1 cellular context compared by ENCODE assay signal in the genomic region with DNA sequence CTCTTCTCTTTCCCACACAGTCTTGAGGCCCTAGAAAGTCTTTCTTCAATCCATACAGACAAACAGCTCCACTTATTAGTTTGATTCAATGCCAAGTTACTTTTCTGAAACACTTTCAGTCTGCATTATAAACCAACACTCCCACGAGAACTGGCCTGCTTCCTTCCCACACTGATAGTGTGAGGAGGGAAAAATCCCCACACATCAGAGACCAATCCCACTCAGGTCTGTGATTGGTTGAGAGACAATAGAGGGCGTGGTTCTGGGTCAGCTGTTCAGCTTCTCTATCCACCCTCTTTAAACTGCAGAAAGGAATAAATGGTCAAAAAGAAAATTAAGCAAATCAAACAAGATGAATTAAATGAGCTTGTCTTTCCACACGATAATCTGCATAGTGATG.
TF ChIP-seq lines count a peak whose summit lies in the region.

No MANE protein-coding gene starts in this region.

TF ChIP-seq in GM12878, 131 proteins besides CTCF, POLR2A, EP300 and RAD21:
- TF ChIP-seq GABPA (IDR thresholded peaks at IDR 0.05; ENCODE audit: low read depth) (no peak), ZSCAN29 (IDR thresholded peaks at IDR 0.05) (no peak), NFIC (IDR thresholded peaks at IDR 0.05; ENCODE audit: low read depth, low read length) (no peak), RCOR1 (conservative IDR thresholded peaks at IDR 0.05; ENCODE audit: low read depth, low read length) (no peak), CBFB (IDR thresholded peaks at IDR 0.05; ENCODE audit: low read depth) (no peak), SIN3A (IDR thresholded peaks at IDR 0.05; ENCODE audit: low read depth, low read length) (no peak), JUND (IDR thresholded peaks at IDR 0.05; ENCODE audit: low read depth, low read length) (no peak), DPF2 (IDR thresholded peaks at IDR 0.05) (no peak)
- TF ChIP-seq, protein P1, sequence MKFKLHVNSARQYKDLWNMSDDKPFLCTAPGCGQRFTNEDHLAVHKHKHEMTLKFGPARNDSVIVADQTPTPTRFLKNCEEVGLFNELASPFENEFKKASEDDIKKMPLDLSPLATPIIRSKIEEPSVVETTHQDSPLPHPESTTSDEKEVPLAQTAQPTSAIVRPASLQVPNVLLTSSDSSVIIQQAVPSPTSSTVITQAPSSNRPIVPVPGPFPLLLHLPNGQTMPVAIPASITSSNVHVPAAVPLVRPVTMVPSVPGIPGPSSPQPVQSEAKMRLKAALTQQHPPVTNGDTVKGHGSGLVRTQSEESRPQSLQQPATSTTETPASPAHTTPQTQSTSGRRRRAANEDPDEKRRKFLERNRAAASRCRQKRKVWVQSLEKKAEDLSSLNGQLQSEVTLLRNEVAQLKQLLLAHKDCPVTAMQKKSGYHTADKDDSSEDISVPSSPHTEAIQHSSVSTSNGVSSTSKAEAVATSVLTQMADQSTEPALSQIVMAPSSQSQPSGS (IDR thresholded peaks at IDR 0.05; ENCODE audit: low read length), result no peak
- TF ChIP-seq, protein P2, sequence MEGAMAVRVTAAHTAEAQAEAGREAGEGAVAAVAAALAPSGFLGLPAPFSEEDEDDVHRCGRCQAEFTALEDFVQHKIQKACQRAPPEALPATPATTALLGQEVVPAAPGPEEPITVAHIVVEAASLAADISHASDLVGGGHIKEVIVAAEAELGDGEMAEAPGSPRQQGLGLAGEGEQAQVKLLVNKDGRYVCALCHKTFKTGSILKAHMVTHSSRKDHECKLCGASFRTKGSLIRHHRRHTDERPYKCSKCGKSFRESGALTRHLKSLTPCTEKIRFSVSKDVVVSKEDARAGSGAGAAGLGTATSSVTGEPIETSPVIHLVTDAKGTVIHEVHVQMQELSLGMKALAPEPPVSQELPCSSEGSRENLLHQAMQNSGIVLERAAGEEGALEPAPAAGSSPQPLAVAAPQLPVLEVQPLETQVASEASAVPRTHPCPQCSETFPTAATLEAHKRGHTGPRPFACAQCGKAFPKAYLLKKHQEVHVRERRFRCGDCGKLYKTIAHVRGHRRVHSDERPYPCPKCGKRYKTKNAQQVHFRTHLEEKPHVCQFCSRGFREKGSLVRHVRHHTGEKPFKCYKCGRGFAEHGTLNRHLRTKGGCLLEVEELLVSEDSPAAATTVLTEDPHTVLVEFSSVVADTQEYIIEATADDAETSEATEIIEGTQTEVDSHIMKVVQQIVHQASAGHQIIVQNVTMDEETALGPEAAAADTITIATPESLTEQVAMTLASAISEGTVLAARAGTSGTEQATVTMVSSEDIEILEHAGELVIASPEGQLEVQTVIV (IDR thresholded peaks at IDR 0.05; ENCODE audit: borderline replicate concordance, partially characterized antibody), result no peak
- TF ChIP-seq, protein P3, sequence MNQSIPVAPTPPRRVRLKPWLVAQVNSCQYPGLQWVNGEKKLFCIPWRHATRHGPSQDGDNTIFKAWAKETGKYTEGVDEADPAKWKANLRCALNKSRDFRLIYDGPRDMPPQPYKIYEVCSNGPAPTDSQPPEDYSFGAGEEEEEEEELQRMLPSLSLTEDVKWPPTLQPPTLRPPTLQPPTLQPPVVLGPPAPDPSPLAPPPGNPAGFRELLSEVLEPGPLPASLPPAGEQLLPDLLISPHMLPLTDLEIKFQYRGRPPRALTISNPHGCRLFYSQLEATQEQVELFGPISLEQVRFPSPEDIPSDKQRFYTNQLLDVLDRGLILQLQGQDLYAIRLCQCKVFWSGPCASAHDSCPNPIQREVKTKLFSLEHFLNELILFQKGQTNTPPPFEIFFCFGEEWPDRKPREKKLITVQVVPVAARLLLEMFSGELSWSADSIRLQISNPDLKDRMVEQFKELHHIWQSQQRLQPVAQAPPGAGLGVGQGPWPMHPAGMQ (IDR thresholded peaks at IDR 0.05; ENCODE audit: borderline replicate concordance), result no peak
- TF ChIP-seq, protein P4, sequence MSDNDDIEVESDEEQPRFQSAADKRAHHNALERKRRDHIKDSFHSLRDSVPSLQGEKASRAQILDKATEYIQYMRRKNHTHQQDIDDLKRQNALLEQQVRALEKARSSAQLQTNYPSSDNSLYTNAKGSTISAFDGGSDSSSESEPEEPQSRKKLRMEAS (IDR thresholded peaks at IDR 0.05; ENCODE audit: low read depth, low read length), result no peak
- TF ChIP-seq, protein P5, sequence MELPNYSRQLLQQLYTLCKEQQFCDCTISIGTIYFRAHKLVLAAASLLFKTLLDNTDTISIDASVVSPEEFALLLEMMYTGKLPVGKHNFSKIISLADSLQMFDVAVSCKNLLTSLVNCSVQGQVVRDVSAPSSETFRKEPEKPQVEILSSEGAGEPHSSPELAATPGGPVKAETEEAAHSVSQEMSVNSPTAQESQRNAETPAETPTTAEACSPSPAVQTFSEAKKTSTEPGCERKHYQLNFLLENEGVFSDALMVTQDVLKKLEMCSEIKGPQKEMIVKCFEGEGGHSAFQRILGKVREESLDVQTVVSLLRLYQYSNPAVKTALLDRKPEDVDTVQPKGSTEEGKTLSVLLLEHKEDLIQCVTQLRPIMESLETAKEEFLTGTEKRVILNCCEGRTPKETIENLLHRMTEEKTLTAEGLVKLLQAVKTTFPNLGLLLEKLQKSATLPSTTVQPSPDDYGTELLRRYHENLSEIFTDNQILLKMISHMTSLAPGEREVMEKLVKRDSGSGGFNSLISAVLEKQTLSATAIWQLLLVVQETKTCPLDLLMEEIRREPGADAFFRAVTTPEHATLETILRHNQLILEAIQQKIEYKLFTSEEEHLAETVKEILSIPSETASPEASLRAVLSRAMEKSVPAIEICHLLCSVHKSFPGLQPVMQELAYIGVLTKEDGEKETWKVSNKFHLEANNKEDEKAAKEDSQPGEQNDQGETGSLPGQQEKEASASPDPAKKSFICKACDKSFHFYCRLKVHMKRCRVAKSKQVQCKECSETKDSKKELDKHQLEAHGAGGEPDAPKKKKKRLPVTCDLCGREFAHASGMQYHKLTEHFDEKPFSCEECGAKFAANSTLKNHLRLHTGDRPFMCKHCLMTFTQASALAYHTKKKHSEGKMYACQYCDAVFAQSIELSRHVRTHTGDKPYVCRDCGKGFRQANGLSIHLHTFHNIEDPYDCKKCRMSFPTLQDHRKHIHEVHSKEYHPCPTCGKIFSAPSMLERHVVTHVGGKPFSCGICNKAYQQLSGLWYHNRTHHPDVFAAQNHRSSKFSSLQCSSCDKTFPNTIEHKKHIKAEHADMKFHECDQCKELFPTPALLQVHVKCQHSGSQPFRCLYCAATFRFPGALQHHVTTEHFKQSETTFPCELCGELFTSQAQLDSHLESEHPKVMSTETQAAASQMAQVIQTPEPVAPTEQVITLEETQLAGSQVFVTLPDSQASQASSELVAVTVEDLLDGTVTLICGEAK (IDR thresholded peaks at IDR 0.05; ENCODE audit: borderline replicate concordance), result no peak
- TF ChIP-seq, protein P6, sequence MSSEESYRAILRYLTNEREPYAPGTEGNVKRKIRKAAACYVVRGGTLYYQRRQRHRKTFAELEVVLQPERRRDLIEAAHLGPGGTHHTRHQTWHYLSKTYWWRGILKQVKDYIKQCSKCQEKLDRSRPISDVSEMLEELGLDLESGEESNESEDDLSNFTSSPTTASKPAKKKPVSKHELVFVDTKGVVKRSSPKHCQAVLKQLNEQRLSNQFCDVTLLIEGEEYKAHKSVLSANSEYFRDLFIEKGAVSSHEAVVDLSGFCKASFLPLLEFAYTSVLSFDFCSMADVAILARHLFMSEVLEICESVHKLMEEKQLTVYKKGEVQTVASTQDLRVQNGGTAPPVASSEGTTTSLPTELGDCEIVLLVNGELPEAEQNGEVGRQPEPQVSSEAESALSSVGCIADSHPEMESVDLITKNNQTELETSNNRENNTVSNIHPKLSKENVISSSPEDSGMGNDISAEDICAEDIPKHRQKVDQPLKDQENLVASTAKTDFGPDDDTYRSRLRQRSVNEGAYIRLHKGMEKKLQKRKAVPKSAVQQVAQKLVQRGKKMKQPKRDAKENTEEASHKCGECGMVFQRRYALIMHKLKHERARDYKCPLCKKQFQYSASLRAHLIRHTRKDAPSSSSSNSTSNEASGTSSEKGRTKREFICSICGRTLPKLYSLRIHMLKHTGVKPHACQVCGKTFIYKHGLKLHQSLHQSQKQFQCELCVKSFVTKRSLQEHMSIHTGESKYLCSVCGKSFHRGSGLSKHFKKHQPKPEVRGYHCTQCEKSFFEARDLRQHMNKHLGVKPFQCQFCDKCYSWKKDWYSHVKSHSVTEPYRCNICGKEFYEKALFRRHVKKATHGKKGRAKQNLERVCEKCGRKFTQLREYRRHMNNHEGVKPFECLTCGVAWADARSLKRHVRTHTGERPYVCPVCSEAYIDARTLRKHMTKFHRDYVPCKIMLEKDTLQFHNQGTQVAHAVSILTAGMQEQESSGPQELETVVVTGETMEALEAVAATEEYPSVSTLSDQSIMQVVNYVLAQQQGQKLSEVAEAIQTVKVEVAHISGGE (CRISPR knock-in tag; IDR thresholded peaks at IDR 0.05), result no peak
